ENCODE assay signal across 9 cellular contexts in the genomic region with DNA sequence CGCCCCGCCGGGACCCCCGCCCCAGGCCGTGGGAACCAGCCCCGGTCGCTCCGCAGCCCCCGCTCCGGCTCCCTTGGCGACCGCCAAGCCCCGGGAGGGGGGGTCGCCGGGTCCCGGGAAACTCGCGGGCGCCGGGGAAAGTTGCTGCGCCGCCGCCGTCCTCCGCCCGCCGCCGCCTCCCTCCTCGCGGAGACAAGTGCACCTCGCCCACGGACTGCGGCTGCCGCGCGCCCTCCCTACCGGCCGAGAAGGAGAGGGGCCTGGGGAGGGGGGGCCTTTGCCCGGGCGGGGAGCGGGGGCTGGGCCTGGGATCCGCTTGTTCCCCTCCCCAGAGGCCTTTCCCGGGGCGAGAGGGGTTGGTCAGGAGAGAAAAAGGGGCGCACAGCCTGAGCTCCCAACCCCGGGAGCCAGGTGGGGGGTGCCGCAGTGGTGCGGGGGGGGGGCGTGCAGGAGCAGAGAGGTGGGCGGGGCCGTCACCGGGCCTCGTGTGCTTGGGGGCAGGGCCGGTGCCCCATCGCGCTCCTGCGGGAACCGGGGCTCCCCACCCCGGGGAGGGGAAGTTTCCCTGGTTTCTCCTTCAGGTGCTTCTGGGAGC. TPM values are rescaled to one million over a fixed set of nuclear protein-coding genes. Genes with fewer than 3 reads are reported as not detected.
DNase-seq lines count a peak whose midpoint lies in the region; ATAC-seq lines count a peak whose summit lies in the region.
"Had no signal": no experiment of that assay in that cellular context is flagged by ENCODE, and none has a peak within 500 bp of the region (broad histone marks: within the 10 kb centered on the region; RNA-seq: fewer than 3 reads in every experiment).

No MANE protein-coding gene starts in this region.

- no peaks in the 10 kb centered on the region for H3K36me3 Mint-ChIP-seq in activated naive CD4-positive, alpha-beta T cell treated with anti-CD3 and anti-CD28 coated beads for 36 hours (ENCODE audit: low read depth)
- peaks cover 0 to 3% of the 10 kb centered on the region in 2 donors for H3K36me3 Mint-ChIP-seq in activated T-cell treated with anti-CD3 and anti-CD28 coated beads, Interleukin-2, amount 50 U/mL, for 72 hours (ENCODE audit: insufficient read depth in 2 of 2)

- H3K9me3 Mint-ChIP-seq in activated naive CD4-positive, alpha-beta T cell treated with anti-CD3 and anti-CD28 coated beads for 36 hours: no peaks in the 10 kb centered on the region
- no peaks in the 10 kb centered on the region for H3K9me3 Mint-ChIP-seq in activated T-cell treated with anti-CD3 and anti-CD28 coated beads, Interleukin-2, amount 50 U/mL, for 72 hours

- intact Hi-C loops in activated naive CD4-positive, alpha-beta T cell treated with anti-CD3 and anti-CD28 coated beads for 36 hours (cut with micrococcal nuclease): no loop called here

- H3K27ac ChIP-seq in substantia nigra (ENCODE audit: low read depth, low read length, poor library complexity, severe bottlenecking): peak overlapping the region; percentile 53

- H3K4me1 Mint-ChIP-seq in activated naive CD4-positive, alpha-beta T cell treated with anti-CD3 and anti-CD28 coated beads for 36 hours (ENCODE audit: low read depth): peaks cover 10% of the 10 kb centered on the region
- peaks cover 12% of the 10 kb centered on the region for H3K4me1 Mint-ChIP-seq in activated T-cell treated with anti-CD3 and anti-CD28 coated beads, Interleukin-2, amount 50 U/mL, for 72 hours (ENCODE audit: low read depth)

- H3K4me3 ChIP-seq in iPS-18c (ENCODE audit: insufficient read depth, low read depth, low read length): peak overlapping the region; percentile 73

- peak; percentile 52 for DNase-seq in activated naive CD4-positive, alpha-beta T cell treated with Interleukin-2 at 50 U/mL for 16 hours
- DNase-seq in activated naive CD4-positive, alpha-beta T cell treated with anti-CD3 and anti-CD28 coated beads for 36 hours: no peak
- peak in 1 of 2 donors; percentile 56 for DNase-seq in activated T-cell treated with anti-CD3 and anti-CD28 coated beads, Interleukin-2, amount 50 U/mL, for 72 hours
- no peak for DNase-seq in substantia nigra (lab: John Stamatoyannopoulos, UW)
- no peak for DNase-seq in occipital lobe (lab: John Stamatoyannopoulos, UW)
- DNase-seq in NCI-H446 (lab: John Stamatoyannopoulos, UW): no peak

- H3K9me3 ChIP-seq in iPS-18c (ENCODE audit: control insufficient read depth, insufficient read depth, low read length): no peaks in the 10 kb centered on the region

- H3K27ac Mint-ChIP-seq in activated naive CD4-positive, alpha-beta T cell treated with anti-CD3 and anti-CD28 coated beads for 36 hours: no peak overlapping the region
- H3K27ac Mint-ChIP-seq in activated T-cell treated with anti-CD3 and anti-CD28 coated beads, Interleukin-2, amount 50 U/mL, for 72 hours: no peak overlapping the region

- H3K4me3 Mint-ChIP-seq in activated naive CD4-positive, alpha-beta T cell treated with anti-CD3 and anti-CD28 coated beads for 36 hours: no peak overlapping the region
- peak overlapping the region; percentile 50 to 68 for H3K4me3 Mint-ChIP-seq in activated T-cell treated with anti-CD3 and anti-CD28 coated beads, Interleukin-2, amount 50 U/mL, for 72 hours

- CTCF ChIA-PET in activated naive CD4-positive, alpha-beta T cell treated with anti-CD3 and anti-CD28 coated beads for 36 hours (lab: Charles Lee): no interaction called here

- peaks cover 4% of the 10 kb centered on the region for H3K27me3 Mint-ChIP-seq in activated naive CD4-positive, alpha-beta T cell treated with anti-CD3 and anti-CD28 coated beads for 36 hours (ENCODE audit: low read depth)
- peaks cover 7% of the 10 kb centered on the region for H3K27me3 Mint-ChIP-seq in activated T-cell treated with anti-CD3 and anti-CD28 coated beads, Interleukin-2, amount 50 U/mL, for 72 hours (ENCODE audit: low read depth)

- peak; percentile 10 for ATAC-seq in HG03064 (IDR thresholded peaks at IDR 0.05; ENCODE audit: low read depth, unreplicated experiment)
- peak in 1 of 2 donors; percentile 12 for ATAC-seq in activated T-cell treated with anti-CD3 and anti-CD28 coated beads, Interleukin-2, amount 50 U/mL, for 72 hours (replicated peaks in 1 of 2)

RNA-seq across cellular contexts. Expression of a gene that starts 0.6 kb away (rescaled TPM):
- 10 to 100 TPM; 30.5 to 35.1 TPM for total RNA-seq in activated naive CD4-positive, alpha-beta T cell treated with anti-CD3 and anti-CD28 coated beads for 36 hours
- total RNA-seq in activated T-cell treated with anti-CD3 and anti-CD28 coated beads, Interleukin-2, amount 50 U/mL, for 72 hours: 100 to 1,000 TPM in 1 of 2 donors, 10 to 100 TPM in 1; 69.0 to 112 TPM
- total RNA-seq in occipital lobe: 71.9 TPM

RNA-seq across cellular contexts. Expression of a gene that starts 7.2 kb away (rescaled TPM):
- total RNA-seq in activated naive CD4-positive, alpha-beta T cell treated with anti-CD3 and anti-CD28 coated beads for 36 hours: 100 to 1,000 TPM; 143 to 147 TPM
- 100 to 1,000 TPM in 1 of 2 donors, 10 to 100 TPM in 1; 81.0 to 197 TPM for total RNA-seq in activated T-cell treated with anti-CD3 and anti-CD28 coated beads, Interleukin-2, amount 50 U/mL, for 72 hours
- 15.0 TPM for total RNA-seq in occipital lobe

RNA-seq across cellular contexts. Expression of a gene that starts 20.6 kb away (rescaled TPM):
- 1 to 10 TPM; 4.1 to 4.7 TPM for total RNA-seq in activated naive CD4-positive, alpha-beta T cell treated with anti-CD3 and anti-CD28 coated beads for 36 hours
- total RNA-seq in activated T-cell treated with anti-CD3 and anti-CD28 coated beads, Interleukin-2, amount 50 U/mL, for 72 hours: 1 to 10 TPM; 7.8 to 9.9 TPM
- 15.1 TPM for total RNA-seq in occipital lobe

RNA-seq across cellular contexts. Expression of a gene that starts 38.6 kb away (rescaled TPM):
- not detected for total RNA-seq in activated naive CD4-positive, alpha-beta T cell treated with anti-CD3 and anti-CD28 coated beads for 36 hours
- not detected for total RNA-seq in activated T-cell treated with anti-CD3 and anti-CD28 coated beads, Interleukin-2, amount 50 U/mL, for 72 hours
- total RNA-seq in occipital lobe: 0.47 TPM
- total RNA-seq: dermis microvascular lymphatic vessel endothelial cell had no signal

RNA-seq across cellular contexts. Expression of a gene that starts 53.6 kb away (rescaled TPM):
- total RNA-seq in activated naive CD4-positive, alpha-beta T cell treated with anti-CD3 and anti-CD28 coated beads for 36 hours: not detected
- under 1 TPM in 1 of 2 donors, not detected in 1; 0.12 TPM for total RNA-seq in activated T-cell treated with anti-CD3 and anti-CD28 coated beads, Interleukin-2, amount 50 U/mL, for 72 hours
- not detected for total RNA-seq in occipital lobe
